Comparison of ENCODE assay signal across 9 cellular contexts in the genomic region with DNA sequence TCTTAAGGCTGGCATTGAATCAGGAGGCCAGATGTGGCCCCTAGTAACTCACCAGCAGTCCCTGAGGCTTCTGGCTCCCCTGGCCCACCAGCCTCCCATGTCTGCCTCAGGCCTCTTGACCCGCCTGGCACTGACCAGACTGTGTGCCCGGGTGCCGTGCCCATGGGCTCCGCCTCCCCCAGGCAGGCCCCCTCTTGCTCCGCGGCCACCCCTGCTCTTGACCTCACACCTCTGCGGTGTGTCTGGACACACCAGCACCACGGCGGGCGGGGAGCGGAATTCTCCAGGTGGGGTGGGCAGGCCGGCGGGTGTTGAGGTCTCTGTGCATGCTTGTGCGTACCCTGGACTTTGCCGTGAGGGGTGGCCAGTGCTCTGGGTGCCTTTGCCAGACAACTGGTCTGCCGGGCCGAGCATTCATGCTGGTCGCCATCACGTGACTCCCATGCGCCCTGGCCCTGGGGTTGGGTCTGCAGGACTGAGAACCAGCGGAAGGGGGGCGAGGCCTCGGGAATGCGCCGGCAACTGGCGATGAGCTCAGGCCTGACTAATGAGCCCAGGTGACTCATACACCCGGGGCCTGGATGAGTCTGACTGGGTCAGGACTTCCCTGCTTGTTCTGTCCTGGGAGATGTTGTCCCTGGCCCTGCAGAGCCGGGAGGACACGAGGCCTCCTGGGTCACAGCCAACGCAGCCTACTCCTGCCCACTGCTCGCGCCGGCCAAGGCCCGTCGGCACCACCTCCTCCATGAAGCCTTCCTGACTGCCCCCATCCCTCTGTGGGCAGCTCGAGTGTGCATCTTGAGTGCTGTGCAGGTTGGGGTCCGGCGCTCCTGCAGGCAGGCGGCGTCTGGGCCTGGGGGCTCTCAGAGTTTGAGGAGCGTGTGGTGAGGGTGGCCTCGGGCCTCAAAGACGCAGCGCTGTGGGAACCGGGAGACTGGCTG. TPM values are rescaled to one million over a fixed set of nuclear protein-coding genes. Genes with fewer than 3 reads are reported as not detected.
DNase-seq lines count a peak whose midpoint lies in the region; ATAC-seq and TF ChIP-seq lines count a peak whose summit lies in the region.
"Had no signal": no experiment of that assay in that cellular context is flagged by ENCODE, and none has a peak within 500 bp of the region (broad histone marks: within the 10 kb centered on the region; RNA-seq: fewer than 3 reads in every experiment).

No MANE protein-coding gene starts in this region.

- H3K4me1 ChIP-seq in psoas muscle = no peaks in the 10 kb centered on the region

- DNase-seq in GM03348 (ENCODE audit: low spot score) = peak; percentile 97
- peak; percentile 91 for DNase-seq in SW480 (ENCODE audit: low spot score)
- peak; percentile 42 for DNase-seq in glomerular endothelial cell (ENCODE audit: extremely low read depth, low read depth, low spot score)
- DNase-seq in psoas muscle = peak; percentile 71 to 79
- DNase-seq in activated CD4-positive, alpha-beta memory T cell treated with anti-CD3 and anti-CD28 coated beads for 36 hours = no peak
- no peak for DNase-seq in UCSD-AML1 (lab: John Stamatoyannopoulos, UW; ENCODE audit: unreplicated experiment)
- no peak for DNase-seq in stimulated activated CD4-positive, alpha-beta T cell treated with anti-CD3 and anti-CD28 coated beads, Interleukin-2, amount 100 ng/mL, for 24 hours

- H3K36me3 ChIP-seq in psoas muscle (ENCODE audit: insufficient read depth in 1 of 2, low read depth in 1 of 2) = no peaks in the 10 kb centered on the region

- peaks cover 0 to 13% (median 2%) of the 10 kb centered on the region in 3 donors for H3K27me3 ChIP-seq in psoas muscle (ENCODE audit: insufficient read depth in 3 of 3, low read length in 2 of 3)

- TF ChIP-seq CTCF in psoas muscle (IDR thresholded peaks at IDR 0.05) = no peak

- no peak overlapping the region for H3K27ac ChIP-seq in psoas muscle
- H3K27ac ChIP-seq: VCaP had no signal

- ATAC-seq in psoas muscle (peak; percentile 71 to 80 (median 76)), HG02938 (IDR thresholded peaks at IDR 0.05; ENCODE audit: unreplicated experiment) (no peak)

- H3K27ac Mint-ChIP-seq in activated CD4-positive, alpha-beta memory T cell treated with anti-CD3 and anti-CD28 coated beads for 36 hours = no peak overlapping the region

- no peaks in the 10 kb centered on the region for H3K9me3 Mint-ChIP-seq in activated CD4-positive, alpha-beta memory T cell treated with anti-CD3 and anti-CD28 coated beads for 36 hours

- intact Hi-C loops in psoas muscle (cut with DNase I) = no loop called here
- intact Hi-C loops in activated CD4-positive, alpha-beta memory T cell treated with anti-CD3 and anti-CD28 coated beads for 36 hours (cut with micrococcal nuclease) = no loop called here

- POLR2A ChIA-PET in activated CD4-positive, alpha-beta memory T cell treated with anti-CD3 and anti-CD28 coated beads for 36 hours (lab: Charles Lee) = no interaction called here

- H3K4me1 Mint-ChIP-seq in activated CD4-positive, alpha-beta memory T cell treated with anti-CD3 and anti-CD28 coated beads for 36 hours (ENCODE audit: low read depth) = no peaks in the 10 kb centered on the region

- H3K36me3 Mint-ChIP-seq in activated CD4-positive, alpha-beta memory T cell treated with anti-CD3 and anti-CD28 coated beads for 36 hours = no peaks in the 10 kb centered on the region

- H3K4me3 Mint-ChIP-seq in activated CD4-positive, alpha-beta memory T cell treated with anti-CD3 and anti-CD28 coated beads for 36 hours = no peak overlapping the region

- peaks cover 3% of the 10 kb centered on the region for H3K27me3 Mint-ChIP-seq in activated CD4-positive, alpha-beta memory T cell treated with anti-CD3 and anti-CD28 coated beads for 36 hours

- CTCF ChIA-PET in activated CD4-positive, alpha-beta memory T cell treated with anti-CD3 and anti-CD28 coated beads for 36 hours (lab: Charles Lee) = no interaction called here

- H3K9me3 ChIP-seq in psoas muscle = no peaks in the 10 kb centered on the region

- WGBS in psoas muscle, 3 donors = 58 to 71% (median 59%) methylated on average over 43 to 45 of the region's 45 CpGs

- no peak overlapping the region for H3K4me3 ChIP-seq in psoas muscle

RNA-seq across cellular contexts. Expression of gene COL18A1, which starts 22.6 kb away (rescaled TPM):
- total RNA-seq in glomerular endothelial cell (1,199 and 1,391 TPM in 2 replicates), psoas muscle (10 to 100 TPM; 11.6 to 21.1 (median 15.1) TPM)
- polyA plus RNA-seq in psoas muscle = 10 to 100 TPM in 2 of 3 donors, 1 to 10 TPM in 1; 4.8 to 25.3 (median 11.3) TPM
- total RNA-seq in activated CD4-positive, alpha-beta memory T cell treated with anti-CD3 and anti-CD28 coated beads for 36 hours = 1 to 10 TPM; 4.5 TPM

Comparison
In these comparisons a context has a peak if more than half of its experiments do, and no peak if none do; other contexts are left out.
1. DNase-seq: peak in GM03348 (single experiment), SW480 (single experiment), glomerular endothelial cell (single experiment) and psoas muscle (2 of 2); none in activated CD4-positive, alpha-beta memory T cell treated with anti-CD3 and anti-CD28 coated beads for 36 hours (single experiment), UCSD-AML1 (single experiment) and stimulated activated CD4-positive, alpha-beta T cell treated with anti-CD3 and anti-CD28 coated beads, Interleukin-2, amount 100 ng/mL, for 24 hours (0 of 2).
2. RNA of gene COL18A1, which starts 22.6 kb away (total RNA-seq): 1,199 to 1,391 TPM in glomerular endothelial cell; 11.6 to 21.1 TPM in psoas muscle and 4.5 TPM in activated CD4-positive, alpha-beta memory T cell treated with anti-CD3 and anti-CD28 coated beads for 36 hours; every median in the first group is over 10 times any median in the second.